Comparison of ENCODE assay signal across 19 cellular contexts in the genomic region with DNA sequence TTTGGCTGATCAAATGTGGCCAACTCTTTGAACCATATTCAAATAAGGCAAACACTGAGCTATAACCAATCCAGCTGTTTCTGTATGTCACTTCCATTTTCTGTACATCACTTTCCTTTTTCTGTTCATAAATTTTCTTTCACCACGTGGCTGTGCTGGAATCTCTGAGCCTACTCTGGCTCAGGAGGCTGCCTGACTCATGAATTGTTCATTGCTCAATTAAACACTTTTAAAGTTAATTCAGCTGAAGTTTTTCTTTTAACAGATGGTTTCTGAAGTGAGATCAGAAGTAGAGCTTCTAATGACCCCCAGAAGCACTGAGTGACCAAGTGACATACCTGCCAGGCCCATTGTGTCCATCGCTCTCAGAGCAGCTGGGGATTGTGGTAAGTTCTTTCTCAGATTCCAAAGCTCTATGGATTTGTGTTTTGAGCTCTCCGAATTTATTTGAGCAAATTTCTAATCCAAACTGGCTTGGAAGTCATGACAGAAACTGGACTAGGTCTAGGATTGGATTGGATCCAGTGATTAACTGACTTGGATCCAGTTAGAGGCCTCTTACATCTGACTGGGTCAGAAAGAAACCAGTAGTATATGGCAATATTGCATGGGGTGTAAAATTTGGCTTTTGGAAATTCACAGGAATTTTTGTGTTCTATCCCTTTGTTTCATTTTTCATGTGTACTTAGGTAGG.
"Had no signal": no experiment of that assay in that cellular context is flagged by ENCODE, and none has a peak within 500 bp of the region (broad histone marks: within the 10 kb centered on the region; RNA-seq: fewer than 3 reads in every experiment).

No MANE protein-coding gene starts in this region.

- ATAC-seq: activated CD8-positive, alpha-beta memory T cell treated with anti-CD3 and anti-CD28 coated beads, Interleukin-2, amount 10 ng/mL, durations not matched to agents 7 days and 5 days; lower lobe of right lung; psoas muscle had no signal

- H3K9me3 ChIP-seq: adrenal gland, colonic mucosa, esophagus muscularis mucosa, thyroid gland had no signal

- DNase-seq: activated CD4-positive, alpha-beta memory T cell treated with anti-CD3 and anti-CD28 coated beads for 36 hours; activated CD8-positive, alpha-beta memory T cell treated with anti-CD3 and anti-CD28 coated beads, Interleukin-2, amount 10 ng/mL, durations not matched to agents 7 days and 5 days; activated naive CD4-positive, alpha-beta T cell treated with anti-CD3 and anti-CD28 coated beads for 36 hours; activated T-cell treated with anti-CD3 and anti-CD28 coated beads, Interleukin-2, amount 50 U/mL, for 1 hour; adrenal gland; central memory CD4-positive, alpha-beta T cell; colonic mucosa; foreskin melanocyte; head of caudate nucleus; immature natural killer cell; lower lobe of right lung; midbrain; psoas muscle; stimulated activated CD4-positive, alpha-beta T cell treated with anti-CD3 and anti-CD28 coated beads, Interleukin-12 subunit alpha, Interleukin-12 subunit beta, amount 100 ng/mL, for 4 hours; stimulated activated CD4-positive, alpha-beta T cell treated with anti-CD3 and anti-CD28 coated beads, Interleukin-2, amount 100 ng/mL, for 24 hours; stomach; thyroid gland; WERI-Rb-1 had no signal

- H3K4me3 ChIP-seq: adrenal gland, colonic mucosa, esophagus muscularis mucosa, lower lobe of right lung, psoas muscle, stomach, thyroid gland had no signal

- H3K27me3 ChIP-seq: adrenal gland, colonic mucosa, esophagus muscularis mucosa, stomach, thyroid gland had no signal

- H3K36me3 ChIP-seq: adrenal gland, colonic mucosa, esophagus muscularis mucosa, lower lobe of right lung, stomach, thyroid gland, WERI-Rb-1 had no signal

- H3K27ac ChIP-seq: adrenal gland, colonic mucosa, esophagus muscularis mucosa, lower lobe of right lung, psoas muscle, stomach, thyroid gland, WERI-Rb-1 had no signal

- H3K4me1 ChIP-seq: adrenal gland, colonic mucosa, esophagus muscularis mucosa, lower lobe of right lung, psoas muscle, stomach, thyroid gland had no signal
